1 cellular context compared by ENCODE assay signal in genomic region chr6:101284131-101284530, GRCh38.
TF ChIP-seq lines count a peak whose summit lies in the region.

No MANE protein-coding gene starts in this region.

TF ChIP-seq in WTC11, 78 proteins besides CTCF, POLR2A, EP300 and RAD21 (continued from another document):
- TF ChIP-seq MAX (CRISPR knock-in tag; IDR thresholded peaks at IDR 0.05): no peak
- TF ChIP-seq TCF7 (CRISPR knock-in tag; IDR thresholded peaks at IDR 0.05; ENCODE audit: low read depth): no peak
